1 cellular context compared by ENCODE assay signal in genomic region chr7:88089484-88090050, GRCh38.
TF ChIP-seq lines count a peak whose summit lies in the region.

No MANE protein-coding gene starts in this region.

TF ChIP-seq in GM23338, 12 proteins besides CTCF, POLR2A, EP300 and RAD21 (continued from another document):
- TF ChIP-seq ZNF462 (CRISPR knock-in tag; IDR thresholded peaks at IDR 0.05) = no peak
- TF ChIP-seq EZH2 (IDR thresholded peaks at IDR 0.05; ENCODE audit: low read depth, unreplicated experiment) = no peak
- no peak for TF ChIP-seq EZH2phosphoT487 (IDR thresholded peaks at IDR 0.05; ENCODE audit: unreplicated experiment)
- TF ChIP-seq REST (IDR thresholded peaks at IDR 0.05; ENCODE audit: unreplicated experiment) = no peak
- no peak for TF ChIP-seq ZNF331 (CRISPR knock-in tag; IDR thresholded peaks at IDR 0.05; ENCODE audit: low read depth)
- no peak for TF ChIP-seq POLR2AphosphoS5 (IDR thresholded peaks at IDR 0.05; ENCODE audit: low read depth)
- no peak for TF ChIP-seq ETS1 (IDR thresholded peaks at IDR 0.05)
- no peak for TF ChIP-seq STAT1 (IDR thresholded peaks at IDR 0.05; ENCODE audit: unreplicated experiment)
- no peak for TF ChIP-seq JUNB (IDR thresholded peaks at IDR 0.05; ENCODE audit: unreplicated experiment)
TF ChIP-seq in GM23338: peak in this region for 0.
